ENCODE assay signal across 20 cellular contexts in the genomic region with DNA sequence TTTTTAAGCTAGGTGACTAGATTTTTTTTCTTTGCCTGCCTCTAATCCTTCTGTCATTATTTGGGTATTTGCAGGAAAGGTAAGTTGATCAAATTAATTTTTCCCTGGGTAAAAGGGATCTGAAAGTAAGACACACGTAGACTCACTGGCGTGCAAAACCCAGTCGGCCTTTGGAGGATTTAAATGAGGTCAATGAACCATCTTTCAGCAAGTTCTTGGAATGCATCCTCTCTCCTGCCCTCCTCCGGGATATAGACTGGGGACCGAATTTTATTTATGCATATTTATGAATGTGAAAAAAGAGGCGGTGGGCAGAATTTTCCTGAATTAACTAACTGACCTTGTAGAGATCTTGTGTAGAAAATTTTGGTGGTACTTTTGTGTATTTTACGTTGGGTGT. TPM values are rescaled to one million over a fixed set of nuclear protein-coding genes. Genes with fewer than 3 reads are reported as not detected.
DNase-seq lines count a peak whose midpoint lies in the region; ATAC-seq and TF ChIP-seq lines count a peak whose summit lies in the region.
"Had no signal": no experiment of that assay in that cellular context is flagged by ENCODE, and none has a peak within 500 bp of the region (broad histone marks: within the 10 kb centered on the region; RNA-seq: fewer than 3 reads in every experiment).

No MANE protein-coding gene starts in this region.

- no peak for TF ChIP-seq CTCF in prostate gland (IDR thresholded peaks at IDR 0.05)

- DNase-seq in activated T-cell treated with anti-CD3 and anti-CD28 coated beads, Interleukin-2, amount 50 U/mL, for 4 hours = no peak
- DNase-seq in activated T-cell treated with anti-CD3 and anti-CD28 coated beads, Interleukin-2, amount 50 U/mL, for 48 hours = no peak
- DNase-seq in midbrain (lab: John Stamatoyannopoulos, UW) = peak; percentile 65
- DNase-seq in substantia nigra (lab: John Stamatoyannopoulos, UW) = no peak
- DNase-seq in prostate gland (ENCODE audit: low spot score) = no peak
- DNase-seq: activated B cell treated with CpG ODN at 0.5 μM for 24 hours; activated CD8-positive, alpha-beta memory T cell treated with anti-CD3 and anti-CD28 coated beads, Interleukin-2, amount 10 ng/mL, durations not matched to agents 7 days and 5 days; activated naive CD4-positive, alpha-beta T cell treated with Interleukin-2 at 50 U/mL for 16 hours; CD8-positive, alpha-beta T cell; mucosa of descending colon; NCI-H446; testis had no signal

- peaks cover 18% of the 10 kb centered on the region for H3K4me1 Mint-ChIP-seq in activated T-cell treated with anti-CD3 and anti-CD28 coated beads, Interleukin-2, amount 50 U/mL, for 4 hours (ENCODE audit: low read depth)
- H3K4me1 Mint-ChIP-seq: activated CD8-positive, alpha-beta memory T cell treated with anti-CD3 and anti-CD28 coated beads, Interleukin-2, amount 10 ng/mL, durations not matched to agents 7 days and 5 days had no signal

- no peaks in the 10 kb centered on the region for H3K36me3 ChIP-seq in prostate gland
- H3K36me3 ChIP-seq: gastroesophageal sphincter had no signal

- peaks cover 38% of the 10 kb centered on the region for H3K27me3 Mint-ChIP-seq in activated T-cell treated with anti-CD3 and anti-CD28 coated beads, Interleukin-2, amount 50 U/mL, for 4 hours (ENCODE audit: low read depth)

- no peak for TF ChIP-seq POLR2A in prostate gland (IDR thresholded peaks at IDR 0.05)

- peak overlapping the region; percentile 35 for H3K4me3 Mint-ChIP-seq in activated T-cell treated with anti-CD3 and anti-CD28 coated beads, Interleukin-2, amount 50 U/mL, for 4 hours
- H3K4me3 Mint-ChIP-seq: activated CD8-positive, alpha-beta memory T cell treated with anti-CD3 and anti-CD28 coated beads, Interleukin-2, amount 10 ng/mL, durations not matched to agents 7 days and 5 days; CD8-positive, alpha-beta T cell had no signal

- no peak overlapping the region for H3K4me3 ChIP-seq in prostate gland
- H3K4me3 ChIP-seq: A549, GM12878, mucosa of descending colon, testis had no signal

- H3K36me3 Mint-ChIP-seq in activated T-cell treated with anti-CD3 and anti-CD28 coated beads, Interleukin-2, amount 50 U/mL, for 4 hours (ENCODE audit: insufficient read depth) = no peaks in the 10 kb centered on the region
- H3K36me3 Mint-ChIP-seq: activated CD8-positive, alpha-beta memory T cell treated with anti-CD3 and anti-CD28 coated beads, Interleukin-2, amount 10 ng/mL, durations not matched to agents 7 days and 5 days; CD8-positive, alpha-beta T cell had no signal

- intact Hi-C loops in prostate gland (cut with DNase I) = no loop called here

- no peaks in the 10 kb centered on the region for H3K9me3 ChIP-seq in prostate gland
- H3K9me3 ChIP-seq: A549, gastroesophageal sphincter, mucosa of descending colon, testis had no signal

- WGBS in prostate gland = 13% methylated on average over 7 of the region's 7 CpGs

- no peaks in the 10 kb centered on the region for H3K9me3 Mint-ChIP-seq in activated T-cell treated with anti-CD3 and anti-CD28 coated beads, Interleukin-2, amount 50 U/mL, for 4 hours
- H3K9me3 Mint-ChIP-seq: activated B cell treated with CpG ODN at 0.5 μM for 24 hours had no signal

- peaks cover 9% of the 10 kb centered on the region for H3K27me3 ChIP-seq in prostate gland (replicated peaks; ENCODE audit: insufficient read depth)
- H3K27me3 ChIP-seq: testis had no signal

- no peak for ATAC-seq in activated T-cell treated with anti-CD3 and anti-CD28 coated beads, Interleukin-2, amount 50 U/mL, for 4 hours
- ATAC-seq in GM19463 (IDR thresholded peaks at IDR 0.05; ENCODE audit: unreplicated experiment) = no peak
- ATAC-seq in HG03045 (IDR thresholded peaks at IDR 0.05; ENCODE audit: unreplicated experiment) = no peak
- ATAC-seq: A549; activated CD8-positive, alpha-beta memory T cell treated with anti-CD3 and anti-CD28 coated beads, Interleukin-2, amount 10 ng/mL, durations not matched to agents 7 days and 5 days; CD8-positive, alpha-beta T cell; gastroesophageal sphincter; GM12878; mucosa of descending colon had no signal

- H3K27ac ChIP-seq in cingulate gyrus (ENCODE audit: low read depth, low read length) (peak overlapping the region; percentile 51), substantia nigra (ENCODE audit: low read depth, low read length, poor library complexity, severe bottlenecking) (peak overlapping the region; percentile 67), prostate gland (no peak overlapping the region)
- H3K27ac ChIP-seq: A549, gastroesophageal sphincter, testis had no signal

- H3K4me1 ChIP-seq in prostate gland (replicated peaks) = peaks cover 5% of the 10 kb centered on the region

RNA-seq across cellular contexts. Expression of gene CADM2, which starts 2.2 kb away (rescaled TPM):
- not detected for total RNA-seq in activated T-cell treated with anti-CD3 and anti-CD28 coated beads, Interleukin-2, amount 50 U/mL, for 4 hours
- 10 to 100 TPM in 1 of 2 donors, under 1 TPM in 1; 0.27 to 11.7 TPM for total RNA-seq in prostate gland
- total RNA-seq: activated B cell treated with CpG ODN at 0.5 μM for 24 hours, endothelial cell of umbilical vein, GM12878, OCI-LY7 had no signal

Comparison
In these comparisons a context has a peak if more than half of its experiments do, and no peak if none do; other contexts are left out.
1. H3K27ac ChIP-seq: peak in cingulate gyrus (single experiment) and substantia nigra (single experiment); none in prostate gland (0 of 2).